ENCODE assay signal across 10 cellular contexts in the genomic region with DNA sequence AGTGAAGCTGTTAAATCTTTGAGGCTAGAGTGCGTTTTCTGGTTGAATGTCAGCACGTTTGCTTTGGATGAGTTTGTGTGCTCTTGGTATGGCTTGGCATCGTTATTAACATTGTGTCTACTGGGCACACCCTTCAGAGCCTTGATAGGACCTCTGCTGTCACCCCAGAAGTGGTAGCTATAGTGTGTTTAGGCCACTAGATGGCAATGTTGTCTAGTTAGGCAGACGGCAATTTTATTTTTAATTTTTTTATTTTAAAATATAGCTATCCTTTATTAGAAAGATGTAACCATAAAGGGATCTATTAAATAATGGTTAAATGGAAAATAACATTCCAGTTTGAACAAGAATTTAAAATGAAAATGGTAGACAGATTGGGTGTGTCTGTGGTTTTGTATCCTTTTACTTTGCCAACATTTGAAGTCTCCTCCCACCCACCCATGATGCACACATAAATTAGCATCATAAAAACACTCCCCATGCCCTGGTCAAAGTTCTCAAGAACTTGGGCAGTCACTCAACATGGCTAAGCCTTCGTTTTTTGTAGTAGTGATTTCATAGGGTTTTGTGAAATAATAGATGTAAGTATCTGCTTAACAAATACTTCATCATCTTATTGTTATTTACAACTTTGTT.
DNase-seq lines count a peak whose midpoint lies in the region; ATAC-seq and TF ChIP-seq lines count a peak whose summit lies in the region.
"Had no signal": no experiment of that assay in that cellular context is flagged by ENCODE, and none has a peak within 500 bp of the region (broad histone marks: within the 10 kb centered on the region; RNA-seq: fewer than 3 reads in every experiment).

No MANE protein-coding gene starts in this region.

- BruUV-seq in Panc1 (replicated peaks; lab: Mats Ljungman, UMichigan), result no TSS peak

- H3K36me3 Mint-ChIP-seq in stimulated activated memory B cell treated with anti-CD40 and anti-IgM and Interleukin-4, amounts not matched to agents 10 μg/mL and 1 μg/mL and 100 μg/mL, for 72 hours, result peaks cover 34% of the 10 kb centered on the region
- H3K36me3 Mint-ChIP-seq: T-cell had no signal

- TF ChIP-seq CTCF in Panc1 (IDR thresholded peaks at IDR 0.05) (peak; percentile 70), fibroblast of pulmonary artery (IDR thresholded peaks at IDR 0.05; ENCODE audit: low read length, missing control alignments) (peak; percentile 62)

- peaks cover 14% of the 10 kb centered on the region for H3K9me3 Mint-ChIP-seq in stimulated activated memory B cell treated with anti-CD40 and anti-IgM and Interleukin-4, amounts not matched to agents 10 μg/mL and 1 μg/mL and 100 μg/mL, for 72 hours
- H3K9me3 Mint-ChIP-seq: T-cell had no signal

- H3K9me3 ChIP-seq in Panc1 (ENCODE audit: control insufficient read depth, insufficient read depth, low read depth, low read length), result no peaks in the 10 kb centered on the region
- H3K9me3 ChIP-seq: neutrophil had no signal

- H3K4me1 Mint-ChIP-seq in stimulated activated memory B cell treated with anti-CD40 and anti-IgM and Interleukin-4, amounts not matched to agents 10 μg/mL and 1 μg/mL and 100 μg/mL, for 72 hours, result peaks cover 43% of the 10 kb centered on the region

- intact Hi-C loops in Panc1 (cut with micrococcal nuclease; ENCODE audit: unreplicated experiment), result loop anchor here (2.0 kb wide), 1 partner anchor 518 kb away; no protein-coding TSS in a partner anchor

- H3K27me3 ChIP-seq in Panc1 (ENCODE audit: control insufficient read depth, insufficient read depth, low read length), result no peaks in the 10 kb centered on the region
- H3K27me3 ChIP-seq: neutrophil had no signal

- H3K4me3 ChIP-seq in Panc1 (ENCODE audit: low read depth in 2 of 2, low read length in 2 of 2), result no peak overlapping the region
- no peak overlapping the region for H3K4me3 ChIP-seq in fibroblast of pulmonary artery (replicated peaks; ENCODE audit: low read depth, low read length)

- in situ Hi-C loops in Panc1 (cut with HindIII; ENCODE audit: low pct_unique_long_range_greater_than_20kb, low sequenced_read_pairs), result no loop called here

- DNase-seq in CMK (ENCODE audit: low read depth), result peak; percentile 18
- DNase-seq in Panc1 (ENCODE audit: low read depth, low spot score), result peak; percentile 17
- DNase-seq in fibroblast of pulmonary artery (ENCODE audit: low read depth), result peak; percentile 39
- no peak for DNase-seq in OCI-M2 (lab: John Stamatoyannopoulos, UW; ENCODE audit: unreplicated experiment)

- H3K4me3 Mint-ChIP-seq in stimulated activated memory B cell treated with anti-CD40 and anti-IgM and Interleukin-4, amounts not matched to agents 10 μg/mL and 1 μg/mL and 100 μg/mL, for 72 hours, result peak overlapping the region; percentile 69
- H3K4me3 Mint-ChIP-seq: T-cell had no signal

- no peaks in the 10 kb centered on the region for H3K27me3 Mint-ChIP-seq in stimulated activated memory B cell treated with anti-CD40 and anti-IgM and Interleukin-4, amounts not matched to agents 10 μg/mL and 1 μg/mL and 100 μg/mL, for 72 hours

- POLR2A ChIA-PET in Panc1 (lab: Charles Lee), result no interaction called here

- no peak overlapping the region for H3K27ac ChIP-seq in Panc1 (ENCODE audit: low read length)
- H3K27ac ChIP-seq: neutrophil had no signal

- H3K4me1 ChIP-seq in Panc1 (ENCODE audit: control insufficient read depth, insufficient read depth, low read length), result no peaks in the 10 kb centered on the region

- peak overlapping the region; percentile 92 for H3K27ac Mint-ChIP-seq in stimulated activated memory B cell treated with anti-CD40 and anti-IgM and Interleukin-4, amounts not matched to agents 10 μg/mL and 1 μg/mL and 100 μg/mL, for 72 hours
- H3K27ac Mint-ChIP-seq: T-cell had no signal

- no peaks in the 10 kb centered on the region for H3K36me3 ChIP-seq in Panc1 (ENCODE audit: control insufficient read depth, insufficient read depth, low read length)
- H3K36me3 ChIP-seq: neutrophil had no signal

- CTCF ChIA-PET in Panc1 (lab: Charles Lee), result interaction anchor here (0.6 to 1.1 kb wide), 3 partner anchors 517 to 764 kb away, joined by 3 to 5 read pairs (median 5); no protein-coding TSS in a partner anchor

- ATAC-seq in GM18867 (IDR thresholded peaks at IDR 0.05; ENCODE audit: unreplicated experiment), result peak; percentile 89
- ATAC-seq in HG03060 (IDR thresholded peaks at IDR 0.05; ENCODE audit: low read depth, unreplicated experiment), result peak; percentile 63
- no peak for ATAC-seq in Panc1
- ATAC-seq in stimulated activated memory B cell treated with anti-CD40 and anti-IgM and Interleukin-4, amounts not matched to agents 10 μg/mL and 1 μg/mL and 100 μg/mL, for 72 hours, result peak; percentile 84
- no peak for ATAC-seq in HG03460 (IDR thresholded peaks at IDR 0.05; ENCODE audit: unreplicated experiment)
- ATAC-seq: T-cell had no signal

Comparison
In these comparisons a context has a peak if more than half of its experiments do, and no peak if none do; other contexts are left out.
1. ATAC-seq: peak in GM18867 (single experiment), HG03060 (single experiment) and stimulated activated memory B cell treated with anti-CD40 and anti-IgM and Interleukin-4, amounts not matched to agents 10 μg/mL and 1 μg/mL and 100 μg/mL, for 72 hours (single experiment); none in Panc1 (single experiment) and HG03460 (single experiment).